17 cellular contexts compared by ENCODE assay signal in genomic region chr14:50544911-50545310, GRCh38.
"Had no signal": no experiment of that assay in that cellular context is flagged by ENCODE, and none has a peak within 500 bp of the region (broad histone marks: within the 10 kb centered on the region; RNA-seq: fewer than 3 reads in every experiment).

No MANE protein-coding gene starts in this region.

- H3K36me3 ChIP-seq: transverse colon had no signal

- H3K9me3 Mint-ChIP-seq: activated CD4-positive, alpha-beta T cell treated with anti-CD3 and anti-CD28 coated beads, Interleukin-2, amount 10 ng/mL, durations not matched to agents 24 days and 14 days; central memory CD8-positive, alpha-beta T cell; nephron progenitor cell; stimulated activated naive B cell treated with anti-CD40 and anti-IgM and Interleukin-4, amounts not matched to agents 10 μg/mL and 1 μg/mL and 100 μg/mL, for 72 hours; T-helper 1 cell treated with Interleukin-12 subunit alpha and Interleukin-12 subunit beta and Interleukin-4 antibody, amounts not matched to agents 30 μg/mL and 1 μg/mL, for 36 hours had no signal

- DNase-seq: activated CD4-positive, alpha-beta T cell treated with anti-CD3 and anti-CD28 coated beads, Interleukin-2, amount 10 ng/mL, durations not matched to agents 24 days and 14 days; activated CD4-positive, CD25-positive, alpha-beta regulatory T cell; activated CD8-positive, alpha-beta memory T cell treated with anti-CD3 and anti-CD28 coated beads, Interleukin-2, amount 50 U/mL, for 4 hours; activated CD8-positive, alpha-beta T cell treated with anti-CD3 and anti-CD28 coated beads, Interleukin-2, amount 10 ng/mL, durations not matched to agents 7 days and 5 days; activated gamma-delta T cell; activated T-cell treated with anti-CD3 and anti-CD28 coated beads, Interleukin-2, amount 50 U/mL, for 48 hours; effector CD8-positive, alpha-beta T cell; foreskin fibroblast; nephron progenitor cell; stimulated activated CD4-positive, alpha-beta T cell treated with anti-CD3 and anti-CD28 coated beads, Interleukin-15, amount 100 ng/mL, for 24 hours; stimulated activated CD4-positive, alpha-beta T cell treated with anti-CD3 and anti-CD28 coated beads, Interleukin-4, amount 100 ng/mL, for 1 hour; stimulated activated naive B cell treated with anti-CD40 and anti-IgM and Interleukin-4, amounts not matched to agents 10 μg/mL and 1 μg/mL and 100 μg/mL, for 72 hours; transverse colon had no signal

- H3K27me3 Mint-ChIP-seq: central memory CD8-positive, alpha-beta T cell; stimulated activated naive B cell treated with anti-CD40 and anti-IgM and Interleukin-4, amounts not matched to agents 10 μg/mL and 1 μg/mL and 100 μg/mL, for 72 hours had no signal

- H3K4me1 ChIP-seq: transverse colon had no signal

- H3K4me1 Mint-ChIP-seq: nephron progenitor cell had no signal

- H3K4me3 ChIP-seq: skin epidermis, transverse colon had no signal

- H3K27ac ChIP-seq: skin epidermis, transverse colon had no signal

- H3K4me3 Mint-ChIP-seq: activated CD4-positive, alpha-beta T cell treated with anti-CD3 and anti-CD28 coated beads, Interleukin-2, amount 10 ng/mL, durations not matched to agents 24 days and 14 days; activated CD8-positive, alpha-beta T cell treated with anti-CD3 and anti-CD28 coated beads, Interleukin-2, amount 10 ng/mL, durations not matched to agents 7 days and 5 days; central memory CD8-positive, alpha-beta T cell; nephron progenitor cell; stimulated activated naive B cell treated with anti-CD40 and anti-IgM and Interleukin-4, amounts not matched to agents 10 μg/mL and 1 μg/mL and 100 μg/mL, for 72 hours; T-helper 1 cell treated with Interleukin-12 subunit alpha and Interleukin-12 subunit beta and Interleukin-4 antibody, amounts not matched to agents 30 μg/mL and 1 μg/mL, for 36 hours had no signal

- H3K27ac Mint-ChIP-seq: activated CD4-positive, alpha-beta T cell treated with anti-CD3 and anti-CD28 coated beads, Interleukin-2, amount 10 ng/mL, durations not matched to agents 24 days and 14 days; activated CD8-positive, alpha-beta T cell treated with anti-CD3 and anti-CD28 coated beads, Interleukin-2, amount 10 ng/mL, durations not matched to agents 7 days and 5 days; activated naive CD4-positive, alpha-beta T cell treated with anti-CD3 and anti-CD28 coated beads, Interleukin-2, amount 50 U/mL, for 72 hours; nephron progenitor cell; stimulated activated naive B cell treated with anti-CD40 and anti-IgM and Interleukin-4, amounts not matched to agents 10 μg/mL and 1 μg/mL and 100 μg/mL, for 72 hours; T-helper 1 cell treated with Interleukin-12 subunit alpha and Interleukin-12 subunit beta and Interleukin-4 antibody, amounts not matched to agents 30 μg/mL and 1 μg/mL, for 36 hours had no signal

- H3K36me3 Mint-ChIP-seq: stimulated activated naive B cell treated with anti-CD40 and anti-IgM and Interleukin-4, amounts not matched to agents 10 μg/mL and 1 μg/mL and 100 μg/mL, for 72 hours had no signal

- H3K9me3 ChIP-seq: transverse colon had no signal

- H3K27me3 ChIP-seq: transverse colon had no signal

- ATAC-seq: activated CD8-positive, alpha-beta T cell treated with anti-CD3 and anti-CD28 coated beads, Interleukin-2, amount 10 ng/mL, durations not matched to agents 7 days and 5 days; activated naive CD4-positive, alpha-beta T cell treated with anti-CD3 and anti-CD28 coated beads, Interleukin-2, amount 50 U/mL, for 72 hours; stimulated activated naive B cell treated with anti-CD40 and anti-IgM and Interleukin-4, amounts not matched to agents 10 μg/mL and 1 μg/mL and 100 μg/mL, for 72 hours had no signal
